In genomic region chr1:115337276-115337632, GRCh38 we compare ENCODE assay signal across 10 cellular contexts. TPM values are rescaled to one million over a fixed set of nuclear protein-coding genes. Genes with fewer than 3 reads are reported as not detected.
DNase-seq lines count a peak whose midpoint lies in the region; ATAC-seq and TF ChIP-seq lines count a peak whose summit lies in the region.
"Had no signal": no experiment of that assay in that cellular context is flagged by ENCODE, and none has a peak within 500 bp of the region (broad histone marks: within the 10 kb centered on the region; RNA-seq: fewer than 3 reads in every experiment).

No MANE protein-coding gene starts in this region.

- H3K9me3 ChIP-seq in RWPE2 (ENCODE audit: severe bottlenecking) (no peaks in the 10 kb centered on the region), osteoblast (ENCODE audit: low read depth, low read length) (no peaks in the 10 kb centered on the region)

- H3K27me3 ChIP-seq in RWPE2 (ENCODE audit: insufficient read depth, poor library complexity, severe bottlenecking) (no peaks in the 10 kb centered on the region), osteoblast (ENCODE audit: insufficient read depth, low read length) (peaks cover 3% of the 10 kb centered on the region)

- H3K9me3 Mint-ChIP-seq in glutamatergic neuron (ENCODE audit: unreplicated experiment) = peaks cover 2% of the 10 kb centered on the region
- no peaks in the 10 kb centered on the region for H3K9me3 Mint-ChIP-seq in activated naive CD4-positive, alpha-beta T cell treated with anti-CD3 and anti-CD28 coated beads for 36 hours
- H3K9me3 Mint-ChIP-seq: CD4-positive, CD25-positive, alpha-beta regulatory T cell had no signal

- peak overlapping the region; percentile 90 for H3K4me2 ChIP-seq in osteoblast (ENCODE audit: insufficient read depth, low read length)

- no peak overlapping the region for H3K27ac Mint-ChIP-seq in glutamatergic neuron (ENCODE audit: unreplicated experiment)
- H3K27ac Mint-ChIP-seq in activated naive CD4-positive, alpha-beta T cell treated with anti-CD3 and anti-CD28 coated beads for 36 hours = no peak overlapping the region
- H3K27ac Mint-ChIP-seq: CD4-positive, CD25-positive, alpha-beta regulatory T cell had no signal

- peak overlapping the region; percentile 94 for H3K4me3 Mint-ChIP-seq in glutamatergic neuron (ENCODE audit: unreplicated experiment)
- H3K4me3 Mint-ChIP-seq in activated naive CD4-positive, alpha-beta T cell treated with anti-CD3 and anti-CD28 coated beads for 36 hours = no peak overlapping the region
- H3K4me3 Mint-ChIP-seq: CD4-positive, CD25-positive, alpha-beta regulatory T cell had no signal

- H2AFZ ChIP-seq in osteoblast (ENCODE audit: low read length) = peak overlapping the region; percentile 79

- no peaks in the 10 kb centered on the region for H3K36me3 Mint-ChIP-seq in glutamatergic neuron (ENCODE audit: unreplicated experiment)
- no peaks in the 10 kb centered on the region for H3K36me3 Mint-ChIP-seq in activated naive CD4-positive, alpha-beta T cell treated with anti-CD3 and anti-CD28 coated beads for 36 hours (ENCODE audit: low read depth)
- H3K36me3 Mint-ChIP-seq: CD4-positive, CD25-positive, alpha-beta regulatory T cell had no signal

- DNase-seq in AG04449 (ENCODE audit: low read depth, low spot score) (no peak), RWPE2 (ENCODE audit: low spot score) (no peak), glutamatergic neuron (no peak), osteoblast (ENCODE audit: insufficient read length, low spot score, missing footprints) (no peak), medulla oblongata (ENCODE audit: extremely low spot score) (no peak), UCSD-AML1 (lab: John Stamatoyannopoulos, UW; ENCODE audit: unreplicated experiment) (no peak), NCI-H2196 (lab: John Stamatoyannopoulos, UW; ENCODE audit: unreplicated experiment) (no peak)
- DNase-seq in activated naive CD4-positive, alpha-beta T cell treated with anti-CD3 and anti-CD28 coated beads for 36 hours = no peak
- DNase-seq: CD4-positive, CD25-positive, alpha-beta regulatory T cell had no signal

- 0 out of 3 replicates have a peak, but pooled peaks have one; percentile 3 for ATAC-seq in RWPE2 (ENCODE audit: low read depth)

- no peaks in the 10 kb centered on the region for H4K20me1 ChIP-seq in osteoblast (ENCODE audit: insufficient read depth, low read length)

- CTCF ChIA-PET in AG04449 (lab: Yijun Ruan, JAX) = interaction anchor here (0.5 to 2.3 kb wide), 7 partner anchors 14 to 434 kb away, joined by 3 to 12 read pairs (median 3); no protein-coding TSS in a partner anchor
- CTCF ChIA-PET in activated naive CD4-positive, alpha-beta T cell treated with anti-CD3 and anti-CD28 coated beads for 36 hours (lab: Charles Lee) = no interaction called here

- peaks cover 16% of the 10 kb centered on the region for H3K4me1 Mint-ChIP-seq in glutamatergic neuron (ENCODE audit: low read depth, unreplicated experiment)
- no peaks in the 10 kb centered on the region for H3K4me1 Mint-ChIP-seq in activated naive CD4-positive, alpha-beta T cell treated with anti-CD3 and anti-CD28 coated beads for 36 hours (ENCODE audit: low read depth)
- H3K4me1 Mint-ChIP-seq: CD4-positive, CD25-positive, alpha-beta regulatory T cell had no signal

- intact Hi-C loops in activated naive CD4-positive, alpha-beta T cell treated with anti-CD3 and anti-CD28 coated beads for 36 hours (cut with micrococcal nuclease) = no loop called here

- H3K36me3 ChIP-seq in RWPE2 (ENCODE audit: low read depth) = no peaks in the 10 kb centered on the region
- H3K36me3 ChIP-seq in osteoblast (ENCODE audit: insufficient read depth, low read length) = peaks cover 14% of the 10 kb centered on the region

- H3K4me3 ChIP-seq in AG04449 (ENCODE audit: low read depth, low read length) (peak overlapping the region; percentile 99), RWPE2 (ENCODE audit: severe bottlenecking) (peak overlapping the region; percentile 37), osteoblast (ENCODE audit: insufficient read depth, low read length) (peak overlapping the region; percentile 94)

- H3K27me3 Mint-ChIP-seq in glutamatergic neuron (ENCODE audit: unreplicated experiment) = peaks cover 5% of the 10 kb centered on the region
- H3K27me3 Mint-ChIP-seq in activated naive CD4-positive, alpha-beta T cell treated with anti-CD3 and anti-CD28 coated beads for 36 hours (ENCODE audit: low read depth) = peaks cover 32% of the 10 kb centered on the region

- POLR2A ChIA-PET in AG04449 (lab: Yijun Ruan, JAX) = interaction anchor here (0.6 to 2.8 kb wide), 10 partner anchors 9 to 258 kb away, joined by 3 to 11 read pairs (median 6); no protein-coding TSS in a partner anchor

- H3K4me1 ChIP-seq in RWPE2 (ENCODE audit: insufficient read depth, poor library complexity, severe bottlenecking) = peaks cover 17% of the 10 kb centered on the region
- H3K4me1 ChIP-seq in osteoblast (ENCODE audit: insufficient read depth, low read length) = peaks cover 43% of the 10 kb centered on the region

- H3K79me2 ChIP-seq in osteoblast (ENCODE audit: insufficient read depth, low read length) = peaks cover 34% of the 10 kb centered on the region

- no peak overlapping the region for H3K27ac ChIP-seq in RWPE2 (ENCODE audit: poor library complexity, severe bottlenecking)
- peak overlapping the region; percentile 95 for H3K27ac ChIP-seq in osteoblast (ENCODE audit: low read depth, low read length)

- TF ChIP-seq CTCF in AG04449 (IDR thresholded peaks at IDR 0.05; ENCODE audit: insufficient read depth, low read length, missing control alignments) (no peak), RWPE2 (IDR thresholded peaks at IDR 0.05; ENCODE audit: poor library complexity, severe bottlenecking) (no peak), glutamatergic neuron (IDR thresholded peaks at IDR 0.05; ENCODE audit: partially characterized antibody, unreplicated experiment) (no peak), osteoblast (IDR thresholded peaks at IDR 0.05; ENCODE audit: extremely low read depth, low read depth, low read length) (no peak)

RNA-seq across cellular contexts. Expression of gene NGF, which starts 0.8 kb away (rescaled TPM):
- total RNA-seq in glutamatergic neuron (ENCODE audit: unreplicated experiment) = 0.83 TPM
- total RNA-seq in osteoblast = 3.8 and 6.2 TPM in 2 replicates
- total RNA-seq in activated naive CD4-positive, alpha-beta T cell treated with anti-CD3 and anti-CD28 coated beads for 36 hours = not detected
- total RNA-seq: CD4-positive, CD25-positive, alpha-beta regulatory T cell; T-helper 2 cell treated with Interferon-gamma antibody and Interleukin-4, amounts not matched to agents 100 ng/mL and 5 ng/mL, for 36 hours had no signal

Comparison
In these comparisons a context has a peak if more than half of its experiments do, and no peak if none do; other contexts are left out.
1. H3K4me3 ChIP-seq: peak in every context shown above with its lines; median percentile 99 in AG04449; 94 in osteoblast; 37 in RWPE2.